10 cellular contexts compared by ENCODE assay signal in the genomic region with DNA sequence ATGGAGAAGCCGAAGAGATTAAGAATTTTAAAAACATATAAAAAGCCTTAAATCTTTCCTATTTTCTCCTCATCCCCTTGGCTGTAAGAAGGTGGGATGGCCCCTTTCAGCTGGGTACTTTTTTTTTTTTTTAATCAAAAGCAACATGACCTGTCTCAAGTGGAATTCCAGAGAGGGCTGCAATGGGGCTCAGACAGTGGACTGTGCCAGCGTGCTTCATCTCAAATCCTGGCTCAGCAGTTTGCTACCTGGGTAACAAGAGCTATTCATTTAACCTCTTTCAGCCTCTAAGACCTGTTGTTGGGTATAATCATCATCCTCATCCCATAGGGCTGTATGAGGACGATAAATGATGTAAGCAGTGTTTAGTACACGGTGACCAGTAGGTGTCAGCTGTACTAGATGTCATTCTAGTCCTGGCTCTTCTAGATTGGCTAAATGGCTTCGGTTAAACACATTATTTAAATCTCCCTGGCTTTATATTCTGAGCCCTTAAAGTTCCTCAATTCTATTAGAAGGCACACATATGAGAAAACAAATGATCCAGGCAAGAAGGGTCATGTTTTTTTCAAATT. TPM values are rescaled to one million over a fixed set of nuclear protein-coding genes. Genes with fewer than 3 reads are reported as not detected.
A peak's percentile ranks its signal among the peaks of the same experiment; 100 is the strongest.
DNase-seq lines count a peak whose midpoint lies in the region; ATAC-seq and TF ChIP-seq lines count a peak whose summit lies in the region.
"Had no signal": no experiment of that assay in that cellular context is flagged by ENCODE, and none has a peak within 500 bp of the region (broad histone marks: within the 10 kb centered on the region; RNA-seq: fewer than 3 reads in every experiment).

No MANE protein-coding gene starts in this region.

- H3K36me3 ChIP-seq in H7 (replicated peaks; ENCODE audit: control insufficient read depth, insufficient read depth, low read length): no peaks in the 10 kb centered on the region

- no peak for ATAC-seq in HG03025 (IDR thresholded peaks at IDR 0.05; ENCODE audit: low FRiP score, unreplicated experiment)

- DNase-seq in ELR (ENCODE audit: low read depth) (peak; percentile 46), HCEC 1CT (peak; percentile 9), NCI-H69 (lab: John Stamatoyannopoulos, UW) (peak; percentile 30), foreskin fibroblast (peak in 1 of 2 donors; percentile 31), NCI-H774 (lab: John Stamatoyannopoulos, UW) (no peak), H7 (no peak), NCI-H1694 treated with DMSO at 0.1 percent for 48 hours (lab: John Stamatoyannopoulos, UW) (no peak)
- DNase-seq: activated gamma-delta T cell, substantia nigra had no signal

- peaks cover 7% of the 10 kb centered on the region for H3K27me3 ChIP-seq in H7 (ENCODE audit: control insufficient read depth, insufficient read depth, low read length)

- H3K4me3 ChIP-seq in foreskin fibroblast (ENCODE audit: low read depth in 1 of 2, low read length in 2 of 2): no peak overlapping the region
- no peak overlapping the region for H3K4me3 ChIP-seq in H7 (ENCODE audit: insufficient read depth, low read depth, low read length)

- TF ChIP-seq CTCF in foreskin fibroblast (IDR thresholded peaks at IDR 0.05; ENCODE audit: low read depth, low read length): peak; percentile 8

RNA-seq across cellular contexts. Expression of gene PPP1R3G, which starts 6.9 kb away (rescaled TPM):
- 0.17 and 0.48 TPM in 2 replicates for total RNA-seq in H7 (2014; rRNA removed; shearing (Covaris generic))

Comparison
In these comparisons a context has a peak if more than half of its experiments do, and no peak if none do; other contexts are left out.
1. DNase-seq: peak in ELR (single experiment), HCEC 1CT (single experiment) and NCI-H69 (single experiment); none in NCI-H774 (single experiment), H7 (single experiment) and NCI-H1694 treated with DMSO at 0.1 percent for 48 hours (single experiment).